ENCODE assay signal across 8 cellular contexts in genomic region chr1:155173478-155174333, GRCh38. TPM values are rescaled to one million over a fixed set of nuclear protein-coding genes. Genes with fewer than 3 reads are reported as not detected.
DNase-seq lines count a peak whose midpoint lies in the region; ATAC-seq, FAIRE-seq and TF ChIP-seq lines count a peak whose summit lies in the region.

TSS of gene TRIM46 (plus strand) at chr1:155173849. CDS start at chr1:155173967, 118 bp downstream.

- whole genome bisulfite sequencing in K562 (ENCODE audit: insufficient coverage, low coverage, missing lambda C conversion rate): 30% methylated on average over 33 of the region's 38 CpGs
- 2 to 5% (median 3%) methylated on average over 38 of the region's 38 CpGs for WGBS in small intestine, 3 donors

- no peaks in the 10 kb centered on the region for H3K9me2 ChIP-seq in MM.1S (replicated peaks; ENCODE audit: insufficient read depth, low read length)

- H3K4me1 ChIP-seq in MM.1S (ENCODE audit: low read length): peaks cover 21% of the 10 kb centered on the region
- H3K4me1 ChIP-seq in K562 (replicated peaks in 1 of 2; ENCODE audit: control insufficient read depth in 2 of 2, insufficient read depth in 2 of 2, low read length in 2 of 2): peaks cover 16 to 51% of the 10 kb centered on the region in 2 experiments; a peak in 4 of 5 replicates
- peaks cover 7% of the 10 kb centered on the region; the same call in 1 of the 2 replicates for H3K4me1 ChIP-seq in iPS-20b (ENCODE audit: insufficient read depth, low read length)
- H3K4me1 ChIP-seq in small intestine (ENCODE audit: control insufficient read depth in 2 of 2, insufficient read depth in 1 of 2, low read depth in 1 of 2, low read length in 1 of 2): peaks cover 3 to 4% of the 10 kb centered on the region in 2 donors

- POLR2A ChIA-PET in K562 (lab: Yijun Ruan, JAX): interaction anchor here (0.6 to 2.6 kb wide), 8 partner anchors 20 to 116 kb away, joined by 3 to 12 read pairs (median 4); no protein-coding TSS in a partner anchor

- no peak for TF ChIP-seq POLR2A in K562 (conservative IDR thresholded peaks at IDR 0.05)

- CTCF ChIA-PET in K562 (lab: Yijun Ruan, JAX; ENCODE audit: low intra/inter-chr PET ratio): interaction anchor here (0.6 to 1.5 kb wide), 5 partner anchors 20 to 418 kb away, joined by 3 to 4 read pairs (median 3); partner anchors contain the start of gene FDPS

- FAIRE-seq in K562 (lab: Jason Lieb, UNC) (no peak), small intestine (lab: Jason Lieb, UNC) (no peak)

- H3K79me2 ChIP-seq in MM.1S (ENCODE audit: low read length) (peaks cover 18% of the 10 kb centered on the region), K562 (ENCODE audit: control insufficient read depth, insufficient read depth, low read length) (peaks cover 15% of the 10 kb centered on the region)

- in situ Hi-C loops in K562 (cut with MboI): no loop called here

- H3F3A ChIP-seq in MM.1S (ENCODE audit: insufficient read depth, low read length): 0 out of 2 replicates have a peak, but pooled peaks cover 5% of the 10 kb centered on the region

- H3K9ac ChIP-seq in MM.1S (ENCODE audit: low read length) (peak within 1 kb of the TSS; percentile 80), K562 (ENCODE audit: insufficient read depth in 1 of 2, low read depth in 2 of 2, low read length in 2 of 2) (peak within 1 kb of the TSS; percentile 89 to 93), iPS-20b (ENCODE audit: low read depth, low read length) (peak within 1 kb of the TSS; percentile 96)

- no peaks in the 10 kb centered on the region for H4K20me1 ChIP-seq in MM.1S (ENCODE audit: insufficient read depth, low read length)
- H4K20me1 ChIP-seq in K562 (replicated peaks; ENCODE audit: control insufficient read depth, insufficient read depth, low read length): no peaks in the 10 kb centered on the region

- no TSS peak for BruUV-seq in K562 (replicated peaks; lab: Mats Ljungman, UMichigan)

- H3K27ac ChIP-seq in MM.1S (ENCODE audit: low read length): peak within 1 kb of the TSS; percentile 30; the same call in 1 of the 2 replicates
- peak within 1 kb of the TSS; percentile 89 for H3K27ac ChIP-seq in K562 (ENCODE audit: extremely low read depth, low read depth, low read length)
- H3K27ac ChIP-seq in iPS-20b (ENCODE audit: low read length): peak within 1 kb of the TSS; percentile 91
- peak within 1 kb of the TSS; percentile 81 to 90 for H3K27ac ChIP-seq in small intestine (ENCODE audit: low read depth in 1 of 2, low read length in 1 of 2)

- peak within 1 kb of the TSS; percentile 82 for H3K4me2 ChIP-seq in MM.1S (ENCODE audit: low read depth, low read length)
- peak within 1 kb of the TSS; percentile 97 for H3K4me2 ChIP-seq in K562 (ENCODE audit: insufficient read depth, low read length)

- no peak for TF ChIP-seq EP300 in K562 (IDR thresholded peaks at IDR 0.05; ENCODE audit: low read length)

- no peaks in the 10 kb centered on the region for H3K9me1 ChIP-seq in K562 (ENCODE audit: control insufficient read depth, insufficient read depth, low read length)

- TF ChIP-seq CTCF in MM.1S (IDR thresholded peaks at IDR 0.05; ENCODE audit: low read length) (0 out of 2 replicates have a peak, but pooled peaks have one; percentile 2), K562 (IDR thresholded peaks at IDR 0.05 in 2 of 3, conservative IDR thresholded peaks at IDR 0.05 in 1 of 3; ENCODE audit: insufficient read depth in 2 of 3, low read depth in 1 of 3, low read length in 3 of 3) (peak in 1 of 3 experiments; percentile 7; a peak in 1 of 6 replicates)

- peak within 1 kb of the TSS; percentile 78 for H3K4me3 ChIP-seq in MM.1S (ENCODE audit: low read length)
- H3K4me3 ChIP-seq in K562: peak within 1 kb of the TSS; percentile 83
- peak within 1 kb of the TSS; percentile 87 for H3K4me3 ChIP-seq in iPS-20b (ENCODE audit: low read length)
- H3K4me3 ChIP-seq in small intestine (ENCODE audit: low read depth in 1 of 2, low read length in 2 of 2): peak within 1 kb of the TSS; percentile 62 to 86

- ATAC-seq in K562 (no peak), HG02678 (IDR thresholded peaks at IDR 0.05; ENCODE audit: unreplicated experiment) (no peak)

- H3K27me3 ChIP-seq in MM.1S (replicated peaks; ENCODE audit: insufficient read depth, low read length): peaks cover 36% of the 10 kb centered on the region
- no peaks in the 10 kb centered on the region for H3K27me3 ChIP-seq in K562 (ENCODE audit: control insufficient read depth in 2 of 2, insufficient read depth in 2 of 2, low read length in 2 of 2)
- H3K27me3 ChIP-seq in iPS-20b (ENCODE audit: insufficient read depth, low read length): no peaks in the 10 kb centered on the region
- H3K27me3 ChIP-seq in small intestine (ENCODE audit: control insufficient read depth in 2 of 2, insufficient read depth in 2 of 2, low read length in 2 of 2): peaks cover 0 to 2% of the 10 kb centered on the region in 2 donors

- H2AFZ ChIP-seq in MM.1S (ENCODE audit: low read length) (peak within 1 kb of the TSS; percentile 83), K562 (ENCODE audit: low read depth, low read length) (peak within 1 kb of the TSS; percentile 94)

- DNase-seq in ELF-1 (ENCODE audit: low read depth, low spot score) (peak; percentile 57), MM.1S (no peak), T-helper 2 cell (peak in 4 of 5 experiments; percentile 45 to 82 (median 57)), K562 (ENCODE audit: extremely low read depth in 1 of 4, low spot score in 3 of 4) (peak; percentile 33 to 71 (median 66)), small intestine (peak; percentile 20), inferior parietal cortex (ENCODE audit: extremely low spot score) (no peak)

- TF ChIP-seq RAD21 in K562 (CRISPR knock-in tag; conservative IDR thresholded peaks at IDR 0.05 in 1 of 2, IDR thresholded peaks at IDR 0.05 in 1 of 2): no peak

- no peaks in the 10 kb centered on the region for H3K9me3 ChIP-seq in MM.1S (replicated peaks; ENCODE audit: insufficient read depth, low read length)
- H3K9me3 ChIP-seq in K562 (replicated peaks; ENCODE audit: control insufficient read depth, insufficient read depth, low read depth, low read length): no peaks in the 10 kb centered on the region
- no peaks in the 10 kb centered on the region for H3K9me3 ChIP-seq in iPS-20b (ENCODE audit: insufficient read depth, low read depth, low read length)
- H3K9me3 ChIP-seq in small intestine (ENCODE audit: control insufficient read depth, low read depth): no peaks in the 10 kb centered on the region

- intact Hi-C loops in K562 (cut with micrococcal nuclease): no loop called here

- no peaks in the 10 kb centered on the region for H3K36me3 ChIP-seq in MM.1S (replicated peaks; ENCODE audit: insufficient read depth, low read length)
- peaks cover 35% of the 10 kb centered on the region for H3K36me3 ChIP-seq in K562 (ENCODE audit: control insufficient read depth, insufficient read depth, low read length)
- peaks cover 33% of the 10 kb centered on the region for H3K36me3 ChIP-seq in iPS-20b (ENCODE audit: insufficient read depth, low read depth, low read length)
- H3K36me3 ChIP-seq in small intestine (ENCODE audit: control insufficient read depth in 2 of 2, insufficient read depth in 2 of 2, low read length in 2 of 2): peaks cover 0 to 4% of the 10 kb centered on the region in 2 donors

TF ChIP-seq in K562, 482 proteins besides CTCF, POLR2A, EP300 and RAD21 (continues in another document):
- peak; percentile 40 for TF ChIP-seq L3MBTL2 (IDR thresholded peaks at IDR 0.05)
- TF ChIP-seq ATF3 (IDR thresholded peaks at IDR 0.05): no peak
- no peak for TF ChIP-seq ATF3 (CRISPR knock-in tag; conservative IDR thresholded peaks at IDR 0.05)
- no peak for TF ChIP-seq NONO (IDR thresholded peaks at IDR 0.05; ENCODE audit: low read depth in 2 of 2, low read length in 1 of 2)

RNA-seq across cellular contexts. Expression of gene TRIM46, which starts in this region (rescaled TPM):
- total RNA-seq in K562 (2011; cell fraction: chromatin; rRNA removed; ENCODE audit: low replicate concordance): 0.95 and 1.8 TPM in 2 replicates
- 0.67 and 0.92 TPM in 2 replicates for total RNA-seq in K562 (2011; cell fraction: nucleolus; rRNA removed)
- 0.66 and 1.1 TPM in 2 replicates for total RNA-seq in K562 (2011; cell fraction: nucleoplasm; rRNA removed)
- total RNA-seq in K562 (2014; rRNA removed) (0.04 and 0.05 TPM in 2 replicates), K562 (2014; rRNA removed; fragmentation: Illumina TruSeq; extraction: Trizol) (not detected in 2 replicates), K562 (2015; rRNA removed; fragmentation: Illumina TruSeq; extraction: Trizol) (0.14 TPM in 1 of 2 replicates, not detected in the other), K562 (2021) (0.22 and 0.60 TPM in 2 replicates)
- polyA plus RNA-seq in K562 (2011; rRNA removed) (0.08 and 0.12 TPM in 2 replicates), K562 (2014; fragmentation: Illumina TruSeq; extraction: Trizol) (0.15 and 0.18 TPM in 2 replicates), K562 (2014; fragmentation: Nextera tagmentation; extraction: Ambion mirVana) (not detected), K562 (2014; rRNA removed) (0.11 and 0.41 TPM in 2 replicates), small intestine (under 1 TPM in 2 of 3 donors, not detected in 1; 0.27 to 0.57 TPM)
- 0.13 and 0.18 TPM in 2 replicates for polyA plus RNA-seq in K562 (2011; cell fraction: cytosol; rRNA removed)
- polyA plus RNA-seq in K562 (2011; cell fraction: nucleus; rRNA removed): 0.59 and 0.64 TPM in 2 replicates
- 0.16 and 0.29 TPM in 2 replicates for polyA plus RNA-seq in K562 (2012)
- 0.09 TPM in 1 of 2 replicates, not detected in the other for polyA minus RNA-seq in K562 (2011; rRNA and poly(A)+ RNA removed)
- polyA minus RNA-seq in K562 (2011; cell fraction: cytosol; rRNA and poly(A)+ RNA removed): not detected in 2 replicates
- 0.13 TPM in 1 of 2 replicates, not detected in the other for polyA minus RNA-seq in K562 (2011; cell fraction: nucleus; rRNA and poly(A)+ RNA removed)

Comparison
In these comparisons a context has a peak if more than half of its experiments do, and no peak if none do; other contexts are left out.
1. Peak in DNase-seq, H3K4me3 ChIP-seq and H3K27ac ChIP-seq in small intestine; RNA of the gene not detected or under 1 TPM.
2. DNase-seq: peak in ELF-1 (single experiment), T-helper 2 cell (4 of 5) and K562 (4 of 4); none in MM.1S (single experiment) and inferior parietal cortex (single experiment).
3. H3K27ac ChIP-seq: peak in every context shown above with its lines; median percentile 91 in iPS-20b; 89 in K562; 86 in small intestine; 30 in MM.1S.
4. Peak in every context shown above with its lines, with median percentiles within 50 percentile points of each other: H3K4me3 ChIP-seq and H3K9ac ChIP-seq.